8 cellular contexts compared by ENCODE assay signal in genomic region chr7:28685291-28685659, GRCh38.
DNase-seq lines count a peak whose midpoint lies in the region; ATAC-seq and TF ChIP-seq lines count a peak whose summit lies in the region.

No MANE protein-coding gene starts in this region.

- H3K4me1 ChIP-seq in endodermal cell (ENCODE audit: control insufficient read depth, insufficient read depth, low read length) (peaks cover 3% of the 10 kb centered on the region), neutrophil (ENCODE audit: control insufficient read depth in 1 of 2, insufficient read depth in 1 of 2, low read depth in 1 of 2, low read length in 1 of 2) (peaks cover 74 to 79% of the 10 kb centered on the region in 2 experiments)

- H3K27me3 Mint-ChIP-seq in endodermal cell (ENCODE audit: insufficient read depth): peaks cover 30% of the 10 kb centered on the region

- 80 to 92% methylated on average over 6 to 7 of the region's 7 CpGs for WGBS in endodermal cell (ENCODE audit: insufficient coverage in 1 of 2, insufficient read length in 1 of 2), 2 experiments

- TF ChIP-seq CTCF in endodermal cell (conservative IDR thresholded peaks at IDR 0.05) (no peak), neutrophil (IDR thresholded peaks at IDR 0.05) (peak; percentile 8)

- no peaks in the 10 kb centered on the region for H3K36me3 ChIP-seq in endodermal cell (ENCODE audit: control insufficient read depth, insufficient read depth, low read length)
- H3K36me3 ChIP-seq in neutrophil: peaks cover 4% of the 10 kb centered on the region

- H3K27me3 ChIP-seq in endodermal cell (ENCODE audit: control insufficient read depth, insufficient read depth, low read length, poor library complexity, severe bottlenecking): peaks cover 45% of the 10 kb centered on the region
- no peaks in the 10 kb centered on the region for H3K27me3 ChIP-seq in neutrophil

- DNase-seq in endodermal cell (peak; percentile 59), SHP77 treated with DMSO at 0.1 percent for 48 hours (lab: John Stamatoyannopoulos, UW) (no peak), NCI-H128 (lab: John Stamatoyannopoulos, UW; ENCODE audit: unreplicated experiment) (no peak), NCI-H526 (lab: John Stamatoyannopoulos, UW) (no peak)

- H3K27ac ChIP-seq in endodermal cell (ENCODE audit: low read depth, low read length) (peak overlapping the region; percentile 97), neutrophil (peak overlapping the region; percentile 98)

- H3K4me1 Mint-ChIP-seq in endodermal cell: no peaks in the 10 kb centered on the region

- no peak overlapping the region for H3K4me3 Mint-ChIP-seq in endodermal cell

- no peaks in the 10 kb centered on the region for H3K9me3 ChIP-seq in endodermal cell (ENCODE audit: control insufficient read depth, low read length)
- no peaks in the 10 kb centered on the region for H3K9me3 ChIP-seq in neutrophil

- H3K36me3 Mint-ChIP-seq in endodermal cell (ENCODE audit: low read depth): no peaks in the 10 kb centered on the region

- peak overlapping the region; percentile 0; the same call in 1 of the 2 replicates for H3K4me3 ChIP-seq in GM08714 (ENCODE audit: low read length)
- no peak overlapping the region for H3K4me3 ChIP-seq in endodermal cell (ENCODE audit: low read length)
- peak overlapping the region; percentile 76 to 87 for H3K4me3 ChIP-seq in neutrophil (ENCODE audit: low read depth in 1 of 2, low read length in 1 of 2)

- no peaks in the 10 kb centered on the region for H3K9me3 Mint-ChIP-seq in endodermal cell

- H3K9ac ChIP-seq in endodermal cell (ENCODE audit: extremely low read depth, low read length, poor library complexity, severe bottlenecking): no peak overlapping the region

- peak; percentile 26 for ATAC-seq in HG03342 (IDR thresholded peaks at IDR 0.05; ENCODE audit: unreplicated experiment)
- ATAC-seq in HG02763 (IDR thresholded peaks at IDR 0.05; ENCODE audit: unreplicated experiment): no peak

- no peak overlapping the region for H3K27ac Mint-ChIP-seq in endodermal cell
